ENCODE assay signal across 10 cellular contexts in genomic region chr1:243727503-243728191, GRCh38.
A peak's percentile ranks its signal among the peaks of the same experiment; 100 is the strongest.
DNase-seq lines count a peak whose midpoint lies in the region; ATAC-seq lines count a peak whose summit lies in the region.
"Had no signal": no experiment of that assay in that cellular context is flagged by ENCODE, and none has a peak within 500 bp of the region (broad histone marks: within the 10 kb centered on the region; RNA-seq: fewer than 3 reads in every experiment).

No MANE protein-coding gene starts in this region.

- no peaks in the 10 kb centered on the region for H3K9me3 Mint-ChIP-seq in effector memory CD8-positive, alpha-beta T cell
- no peaks in the 10 kb centered on the region for H3K9me3 Mint-ChIP-seq in activated T-helper 17 cell treated with anti-CD3 and anti-CD28 coated beads, Interleukin-2, amount 50 U/mL, for 72 hours

- intact Hi-C loops in left ventricle myocardium superior (cut with micrococcal nuclease) (no loop called here), posterior cingulate gyrus (cut with DNase I) (no loop called here)

- H3K4me1 Mint-ChIP-seq in effector memory CD8-positive, alpha-beta T cell (ENCODE audit: low read depth in 2 of 2): peaks cover 38 to 41% of the 10 kb centered on the region in 2 donors
- H3K4me1 Mint-ChIP-seq in activated T-helper 17 cell treated with anti-CD3 and anti-CD28 coated beads, Interleukin-2, amount 50 U/mL, for 72 hours: peaks cover 33% of the 10 kb centered on the region

- ATAC-seq in GM18498 (IDR thresholded peaks at IDR 0.05; ENCODE audit: unreplicated experiment) (peak; percentile 79), GM21529 (IDR thresholded peaks at IDR 0.05; ENCODE audit: unreplicated experiment) (peak; percentile 85), HG03378 (IDR thresholded peaks at IDR 0.05; ENCODE audit: unreplicated experiment) (peak; percentile 85), left ventricle myocardium superior (no peak)
- peak; percentile 22 for ATAC-seq in effector memory CD8-positive, alpha-beta T cell (replicated peaks)
- no peak for ATAC-seq in activated T-helper 17 cell treated with anti-CD3 and anti-CD28 coated beads, Interleukin-2, amount 50 U/mL, for 72 hours (replicated peaks)
- ATAC-seq: activated T-cell treated with anti-CD3 and anti-CD28 coated beads, Interleukin-2, amount 50 U/mL, for 72 hours; left colon had no signal

- no peak overlapping the region for H3K4me3 Mint-ChIP-seq in effector memory CD8-positive, alpha-beta T cell
- H3K4me3 Mint-ChIP-seq in activated T-helper 17 cell treated with anti-CD3 and anti-CD28 coated beads, Interleukin-2, amount 50 U/mL, for 72 hours: no peak overlapping the region
- H3K4me3 Mint-ChIP-seq: activated T-cell treated with anti-CD3 and anti-CD28 coated beads, Interleukin-2, amount 50 U/mL, for 72 hours had no signal

- H3K27ac Mint-ChIP-seq in effector memory CD8-positive, alpha-beta T cell: no peak overlapping the region
- H3K27ac Mint-ChIP-seq in activated T-helper 17 cell treated with anti-CD3 and anti-CD28 coated beads, Interleukin-2, amount 50 U/mL, for 72 hours: no peak overlapping the region

- DNase-seq in effector memory CD8-positive, alpha-beta T cell: no peak
- DNase-seq in left ventricle myocardium superior (no peak), posterior cingulate gyrus (no peak)
- no peak for DNase-seq in stimulated activated naive CD4-positive, alpha-beta T cell (lab: John Stamatoyannopoulos, UW)
- DNase-seq: activated T-cell treated with anti-CD3 and anti-CD28 coated beads, Interleukin-2, amount 50 U/mL, for 72 hours; left colon had no signal

- H3K27me3 Mint-ChIP-seq in effector memory CD8-positive, alpha-beta T cell: no peaks in the 10 kb centered on the region
- H3K27me3 Mint-ChIP-seq in activated T-helper 17 cell treated with anti-CD3 and anti-CD28 coated beads, Interleukin-2, amount 50 U/mL, for 72 hours: no peaks in the 10 kb centered on the region

- H3K36me3 Mint-ChIP-seq in effector memory CD8-positive, alpha-beta T cell (ENCODE audit: insufficient read depth): no peaks in the 10 kb centered on the region
- H3K36me3 Mint-ChIP-seq in activated T-helper 17 cell treated with anti-CD3 and anti-CD28 coated beads, Interleukin-2, amount 50 U/mL, for 72 hours (ENCODE audit: low read depth): peaks cover 6% of the 10 kb centered on the region

Comparison
In these comparisons a context has a peak if more than half of its experiments do, and no peak if none do; other contexts are left out.
1. ATAC-seq: peak in GM18498 (single experiment), GM21529 (single experiment), HG03378 (single experiment) and effector memory CD8-positive, alpha-beta T cell (single experiment); none in left ventricle myocardium superior (single experiment) and activated T-helper 17 cell treated with anti-CD3 and anti-CD28 coated beads, Interleukin-2, amount 50 U/mL, for 72 hours (single experiment).